13 cellular contexts compared by ENCODE assay signal in genomic region chr3:128490650-128491070, GRCh38. TPM values are rescaled to one million over a fixed set of nuclear protein-coding genes. Genes with fewer than 3 reads are reported as not detected.
DNase-seq lines count a peak whose midpoint lies in the region; ATAC-seq and TF ChIP-seq lines count a peak whose summit lies in the region.
"Had no signal": no experiment of that assay in that cellular context is flagged by ENCODE, and none has a peak within 500 bp of the region (broad histone marks: within the 10 kb centered on the region; RNA-seq: fewer than 3 reads in every experiment).

No MANE protein-coding gene starts in this region.

- intact Hi-C loops in heart right ventricle (cut with DNase I) (loop anchor here in 7 of 10 donors (5.0 to 10.0 kb wide), 6 partner anchors 176 to 406 kb away; no protein-coding TSS in a partner anchor), Right ventricle myocardium inferior (cut with DNase I) (no loop called here), ascending aorta (cut with DNase I) (loop anchor here (10.0 kb wide), 1 partner anchor 416 kb away; no protein-coding TSS in a partner anchor)

- no peaks in the 10 kb centered on the region for H3K9me3 Mint-ChIP-seq in memory B cell
- H3K9me3 Mint-ChIP-seq: stimulated activated naive B cell treated with anti-CD40 and anti-IgM and Interleukin-4, amounts not matched to agents 10 μg/mL and 1 μg/mL and 100 μg/mL, for 72 hours had no signal

- H3K36me3 ChIP-seq in heart right ventricle, result peaks cover 0 to 12% (median 0%) of the 10 kb centered on the region in 9 donors
- no peaks in the 10 kb centered on the region for H3K36me3 ChIP-seq in ascending aorta
- H3K36me3 ChIP-seq in upper lobe of left lung, result peaks cover 0 to 23% (median 5%) of the 10 kb centered on the region in 4 donors

- H3K27me3 ChIP-seq in heart right ventricle, result peaks cover 13 to 100% (median 79%) of the 10 kb centered on the region in 7 donors
- peaks cover 62% of the 10 kb centered on the region for H3K27me3 ChIP-seq in ascending aorta
- H3K27me3 ChIP-seq in upper lobe of left lung, result peaks cover 0 to 82% (median 58%) of the 10 kb centered on the region in 4 donors

- H3K4me1 Mint-ChIP-seq in memory B cell, result peaks cover 22% of the 10 kb centered on the region

- H3K27ac Mint-ChIP-seq in memory B cell, result no peak overlapping the region

- H3K9me3 ChIP-seq in heart right ventricle (no peaks in the 10 kb centered on the region), ascending aorta (no peaks in the 10 kb centered on the region), upper lobe of left lung (no peaks in the 10 kb centered on the region)

- H3K36me3 Mint-ChIP-seq in memory B cell, result no peaks in the 10 kb centered on the region

- DNase-seq in heart right ventricle (no peak), Right ventricle myocardium inferior (ENCODE audit: missing footprints) (no peak), ascending aorta (ENCODE audit: low spot score in 2 of 2) (peak in 1 of 2 donors; percentile 53), memory B cell (ENCODE audit: low spot score in 2 of 2) (no peak), upper lobe of left lung (no peak), G401 (ENCODE audit: low spot score) (no peak), epidermal melanocyte (ENCODE audit: insufficient read length, low spot score) (no peak)
- DNase-seq in stimulated activated CD4-positive, alpha-beta T cell treated with anti-CD3 and anti-CD28 coated beads, Interleukin-4, amount 100 ng/mL, for 1 hour, result no peak
- DNase-seq: activated CD4-positive, alpha-beta T cell treated with anti-CD3 and anti-CD28 coated beads for 1 hour; effector memory CD4-positive, alpha-beta T cell; NCI-H2107; stimulated activated naive B cell treated with anti-CD40 and anti-IgM and Interleukin-4, amounts not matched to agents 10 μg/mL and 1 μg/mL and 100 μg/mL, for 72 hours had no signal

- in situ Hi-C loops in G401 (cut with HindIII; ENCODE audit: low sequenced_read_pairs), result no loop called here

- TF ChIP-seq CTCF in heart right ventricle (IDR thresholded peaks at IDR 0.05) (no peak), ascending aorta (IDR thresholded peaks at IDR 0.05) (no peak), upper lobe of left lung (IDR thresholded peaks at IDR 0.05) (no peak)

- 20 to 29% methylated on average over 16 of the region's 16 CpGs for WGBS in heart right ventricle, 2 donors
- 9 to 16% methylated on average over 10 to 14 of the region's 16 CpGs for WGBS in upper lobe of left lung, 2 donors

- H3K4me3 ChIP-seq in heart right ventricle, result peak overlapping the region; percentile 57 to 85 (median 67)
- H3K4me3 ChIP-seq in ascending aorta, result peak overlapping the region; percentile 47 to 71
- H3K4me3 ChIP-seq in upper lobe of left lung, result peak overlapping the region; percentile 26 to 69 (median 58)

- peaks cover 32% of the 10 kb centered on the region for H3K27me3 Mint-ChIP-seq in memory B cell

- no peak for TF ChIP-seq POLR2A in upper lobe of left lung (IDR thresholded peaks at IDR 0.05)

- H3K4me3 Mint-ChIP-seq in memory B cell, result peak overlapping the region; percentile 15

- TF ChIP-seq EP300 in upper lobe of left lung (IDR thresholded peaks at IDR 0.05), result no peak

- ATAC-seq in heart right ventricle (no peak), Right ventricle myocardium inferior (no peak), memory B cell (ENCODE audit: low read depth) (no peak), upper lobe of left lung (ENCODE audit: low FRiP score in 2 of 2) (no peak)
- ATAC-seq: stimulated activated naive B cell treated with anti-CD40 and anti-IgM and Interleukin-4, amounts not matched to agents 10 μg/mL and 1 μg/mL and 100 μg/mL, for 72 hours had no signal

- peaks cover 10 to 78% (median 57%) of the 10 kb centered on the region in 9 donors for H3K4me1 ChIP-seq in heart right ventricle
- H3K4me1 ChIP-seq in ascending aorta, result peaks cover 23 to 45% of the 10 kb centered on the region in 2 donors
- H3K4me1 ChIP-seq in upper lobe of left lung, result peaks cover 40 to 74% (median 54%) of the 10 kb centered on the region in 4 donors

- H3K27ac ChIP-seq in heart right ventricle (peak overlapping the region in 9 of 10 donors; percentile 87 to 98 (median 94)), ascending aorta (no peak overlapping the region), upper lobe of left lung (peak overlapping the region; percentile 89 to 94 (median 90))

RNA-seq across cellular contexts. Expression of gene GATA2, which starts 2.3 kb away (rescaled TPM):
- total RNA-seq in heart right ventricle (10 to 100 TPM in 7 of 10 donors, 1 to 10 TPM in 3; 6.8 to 21.4 (median 10.7) TPM), Right ventricle myocardium inferior (9.1 TPM), ascending aorta (56.0 TPM), upper lobe of left lung (10 to 100 TPM; 17.8 to 97.0 (median 63.0) TPM)
- 10 to 100 TPM; 16.0 to 29.8 TPM for polyA plus RNA-seq in heart right ventricle
- total RNA-seq in G401 (2014; rRNA removed; shearing (Covaris generic)), result 81.0 and 85.0 TPM in 2 replicates
- polyA plus RNA-seq: keratinocyte had no signal

RNA-seq across cellular contexts. Expression of gene DNAJB8, which starts 24.0 kb away (rescaled TPM):
- total RNA-seq in heart right ventricle (not detected), Right ventricle myocardium inferior (not detected), ascending aorta (not detected), upper lobe of left lung (not detected)
- polyA plus RNA-seq in heart right ventricle, result not detected
- not detected in 2 replicates for total RNA-seq in G401 (2014; rRNA removed; shearing (Covaris generic))
- polyA plus RNA-seq: keratinocyte had no signal

Comparison
In these comparisons a context has a peak if more than half of its experiments do, and no peak if none do; other contexts are left out.
1. H3K27ac ChIP-seq: peak in heart right ventricle (9 of 10) and upper lobe of left lung (4 of 4); none in ascending aorta (0 of 2).
2. Peak in every context shown above with its lines, with median percentiles within 50 percentile points of each other: H3K4me3 ChIP-seq.